ENCODE assay signal across 38 cellular contexts in the genomic region with DNA sequence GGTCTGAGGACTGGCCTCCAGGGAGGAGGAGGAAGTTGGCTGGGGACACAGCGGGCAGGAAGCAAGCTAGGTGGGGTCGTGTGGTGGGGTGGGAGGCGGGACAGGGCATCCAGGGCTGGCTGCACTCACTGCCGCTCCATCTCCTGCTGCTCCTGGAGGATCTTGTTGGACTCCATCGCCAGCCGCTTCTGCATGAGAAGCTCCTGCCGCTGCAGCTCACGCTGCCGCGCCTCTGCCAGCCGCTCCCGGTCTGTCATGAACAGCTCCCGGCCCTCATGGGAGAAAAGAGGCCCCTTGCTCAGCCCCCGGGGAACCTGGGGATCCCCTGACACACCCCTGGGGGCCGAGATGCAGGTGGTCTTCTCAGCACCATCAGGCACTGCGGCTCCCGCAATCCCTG. TPM values are rescaled to one million over a fixed set of nuclear protein-coding genes. Genes with fewer than 3 reads are reported as not detected.
"Had no signal": no experiment of that assay in that cellular context is flagged by ENCODE, and none has a peak within 500 bp of the region (broad histone marks: within the 10 kb centered on the region; RNA-seq: fewer than 3 reads in every experiment).

No MANE protein-coding gene starts in this region.

- H3K27ac ChIP-seq: ascending aorta, breast epithelium, cardiac muscle cell, colonic mucosa, epithelial cell of prostate, esophagus squamous epithelium, gastroesophageal sphincter had no signal

- H3K36me3 Mint-ChIP-seq: activated naive CD4-positive, alpha-beta T cell treated with anti-CD3 and anti-CD28 coated beads, Interleukin-2, amount 10 ng/mL, durations not matched to agents 7 days and 5 days; activated naive CD4-positive, alpha-beta T cell treated with anti-CD3 and anti-CD28 coated beads, Interleukin-2, amount 50 U/mL, for 72 hours; activated naive CD8-positive, alpha-beta T cell treated with anti-CD3 and anti-CD28 coated beads, Interleukin-2, amount 10 ng/mL, durations not matched to agents 7 days and 5 days; brain had no signal

- ATAC-seq: activated naive CD4-positive, alpha-beta T cell treated with anti-CD3 and anti-CD28 coated beads, Interleukin-2, amount 50 U/mL, for 72 hours; activated T-cell treated with anti-CD3 and anti-CD28 coated beads, Interleukin-2, amount 50 U/mL, for 72 hours; gastroesophageal sphincter; T-helper 17 cell; WTC11 had no signal

- H3K9me3 ChIP-seq: ascending aorta, breast epithelium, colonic mucosa, esophagus squamous epithelium, gastroesophageal sphincter had no signal

- H3K27me3 ChIP-seq: ascending aorta, breast epithelium, cardiac muscle cell, colonic mucosa had no signal

- H3K4me3 ChIP-seq: ascending aorta, breast epithelium, cardiac muscle cell, colonic mucosa, esophagus squamous epithelium, gastroesophageal sphincter had no signal

- H3K36me3 ChIP-seq: ascending aorta, breast epithelium, cardiac muscle cell, colonic mucosa, esophagus squamous epithelium, gastroesophageal sphincter had no signal

- H3K27ac Mint-ChIP-seq: activated CD4-positive, alpha-beta memory T cell treated with anti-CD3 and anti-CD28 coated beads, Interleukin-2, amount 10 ng/mL, durations not matched to agents 7 days and 5 days; activated CD4-positive, alpha-beta T cell treated with anti-CD3 and anti-CD28 coated beads, Interleukin-2, amount 10 ng/mL, durations not matched to agents 7 days and 5 days; activated naive CD4-positive, alpha-beta T cell treated with anti-CD3 and anti-CD28 coated beads, Interleukin-2, amount 10 ng/mL, durations not matched to agents 7 days and 5 days; activated naive CD4-positive, alpha-beta T cell treated with anti-CD3 and anti-CD28 coated beads, Interleukin-2, amount 50 U/mL, for 72 hours; activated naive CD8-positive, alpha-beta T cell treated with anti-CD3 and anti-CD28 coated beads, Interleukin-2, amount 10 ng/mL, durations not matched to agents 7 days and 5 days; activated T-cell treated with anti-CD3 and anti-CD28 coated beads, Interleukin-2, amount 50 U/mL, for 24 hours; activated T-cell treated with anti-CD3 and anti-CD28 coated beads, Interleukin-2, amount 50 U/mL, for 72 hours; brain; T-helper 17 cell; T-helper 2 cell treated with Interferon-gamma antibody and Interleukin-4, amounts not matched to agents 5 μg/mL and 100 μg/mL, for 36 hours; WTC11 had no signal

- H3K4me1 Mint-ChIP-seq: activated CD4-positive, alpha-beta memory T cell treated with anti-CD3 and anti-CD28 coated beads, Interleukin-2, amount 10 ng/mL, durations not matched to agents 7 days and 5 days; activated CD4-positive, alpha-beta T cell treated with anti-CD3 and anti-CD28 coated beads, Interleukin-2, amount 10 ng/mL, durations not matched to agents 7 days and 5 days; activated naive CD4-positive, alpha-beta T cell treated with anti-CD3 and anti-CD28 coated beads, Interleukin-2, amount 10 ng/mL, durations not matched to agents 7 days and 5 days; activated naive CD8-positive, alpha-beta T cell treated with anti-CD3 and anti-CD28 coated beads, Interleukin-2, amount 10 ng/mL, durations not matched to agents 7 days and 5 days; brain had no signal

- H3K9me3 Mint-ChIP-seq: activated CD4-positive, alpha-beta memory T cell treated with anti-CD3 and anti-CD28 coated beads, Interleukin-2, amount 10 ng/mL, durations not matched to agents 7 days and 5 days; activated CD4-positive, alpha-beta T cell treated with anti-CD3 and anti-CD28 coated beads, Interleukin-2, amount 10 ng/mL, durations not matched to agents 7 days and 5 days; activated naive CD4-positive, alpha-beta T cell treated with anti-CD3 and anti-CD28 coated beads, Interleukin-2, amount 10 ng/mL, durations not matched to agents 7 days and 5 days; activated naive CD4-positive, alpha-beta T cell treated with anti-CD3 and anti-CD28 coated beads, Interleukin-2, amount 50 U/mL, for 72 hours; activated naive CD8-positive, alpha-beta T cell treated with anti-CD3 and anti-CD28 coated beads, Interleukin-2, amount 10 ng/mL, durations not matched to agents 7 days and 5 days; activated T-cell treated with anti-CD3 and anti-CD28 coated beads, Interleukin-2, amount 50 U/mL, for 24 hours; activated T-cell treated with anti-CD3 and anti-CD28 coated beads, Interleukin-2, amount 50 U/mL, for 72 hours; brain; T-helper 2 cell treated with Interferon-gamma antibody and Interleukin-4, amounts not matched to agents 5 μg/mL and 100 μg/mL, for 36 hours; WTC11 had no signal

- DNase-seq: activated CD4-positive, alpha-beta memory T cell treated with anti-CD3 and anti-CD28 coated beads, Interleukin-2, amount 10 ng/mL, durations not matched to agents 7 days and 5 days; activated CD4-positive, alpha-beta T cell treated with anti-CD3 and anti-CD28 coated beads for 1 hour; activated CD4-positive, alpha-beta T cell treated with anti-CD3 and anti-CD28 coated beads for 4 hours; activated CD4-positive, alpha-beta T cell treated with anti-CD3 and anti-CD28 coated beads, Interleukin-2, amount 10 ng/mL, durations not matched to agents 7 days and 5 days; activated CD4-positive, alpha-beta T cell treated with anti-CD3 and anti-CD28 coated beads, Interleukin-2, amount 50 U/mL, for 4 hours; activated CD8-positive, alpha-beta memory T cell treated with anti-CD3 and anti-CD28 coated beads, Interleukin-2, amount 50 U/mL, for 48 hours; activated gamma-delta T cell; activated naive CD4-positive, alpha-beta T cell; activated naive CD4-positive, alpha-beta T cell treated with anti-CD3 and anti-CD28 coated beads, Interleukin-2, amount 10 ng/mL, durations not matched to agents 7 days and 5 days; activated naive CD8-positive, alpha-beta T cell treated with anti-CD3 and anti-CD28 coated beads, Interleukin-2, amount 10 ng/mL, durations not matched to agents 7 days and 5 days; activated T-cell treated with anti-CD3 and anti-CD28 coated beads for 4 hours; activated T-cell treated with anti-CD3 and anti-CD28 coated beads, Interleukin-2, amount 50 U/mL, for 24 hours; activated T-cell treated with anti-CD3 and anti-CD28 coated beads, Interleukin-2, amount 50 U/mL, for 72 hours; central memory CD4-positive, alpha-beta T cell; cerebellar nuclear complex; colonic mucosa; effector CD8-positive, alpha-beta T cell; esophagus squamous epithelium; foreskin melanocyte; head of caudate nucleus; T-helper 1 cell; T-helper 17 cell; T1000 had no signal

- H3K4me1 ChIP-seq: ascending aorta, breast epithelium, colonic mucosa, esophagus squamous epithelium, gastroesophageal sphincter had no signal

- FAIRE-seq: endometrium, endothelial cell of umbilical vein had no signal

- H3K4me3 Mint-ChIP-seq: activated CD4-positive, alpha-beta memory T cell treated with anti-CD3 and anti-CD28 coated beads, Interleukin-2, amount 10 ng/mL, durations not matched to agents 7 days and 5 days; activated CD4-positive, alpha-beta T cell treated with anti-CD3 and anti-CD28 coated beads, Interleukin-2, amount 10 ng/mL, durations not matched to agents 7 days and 5 days; activated naive CD4-positive, alpha-beta T cell treated with anti-CD3 and anti-CD28 coated beads, Interleukin-2, amount 10 ng/mL, durations not matched to agents 7 days and 5 days; activated naive CD8-positive, alpha-beta T cell treated with anti-CD3 and anti-CD28 coated beads, Interleukin-2, amount 10 ng/mL, durations not matched to agents 7 days and 5 days; activated T-cell treated with anti-CD3 and anti-CD28 coated beads, Interleukin-2, amount 50 U/mL, for 24 hours; activated T-cell treated with anti-CD3 and anti-CD28 coated beads, Interleukin-2, amount 50 U/mL, for 72 hours; brain; T-helper 17 cell; T-helper 2 cell treated with Interferon-gamma antibody and Interleukin-4, amounts not matched to agents 5 μg/mL and 100 μg/mL, for 36 hours; WTC11 had no signal

RNA-seq across cellular contexts. Expression of gene USH1C, which starts 21.6 kb away (rescaled TPM):
- total RNA-seq: activated CD4-positive, alpha-beta memory T cell treated with anti-CD3 and anti-CD28 coated beads, Interleukin-2, amount 10 ng/mL, durations not matched to agents 7 days and 5 days; activated CD4-positive, alpha-beta T cell treated with anti-CD3 and anti-CD28 coated beads, Interleukin-2, amount 10 ng/mL, durations not matched to agents 7 days and 5 days; activated naive CD4-positive, alpha-beta T cell treated with anti-CD3 and anti-CD28 coated beads, Interleukin-2, amount 50 U/mL, for 72 hours; activated naive CD8-positive, alpha-beta T cell treated with anti-CD3 and anti-CD28 coated beads, Interleukin-2, amount 10 ng/mL, durations not matched to agents 7 days and 5 days; activated T-cell treated with anti-CD3 and anti-CD28 coated beads, Interleukin-2, amount 50 U/mL, for 72 hours; ascending aorta; dermis microvascular lymphatic vessel endothelial cell; endothelial cell of umbilical vein; esophagus squamous epithelium; fibroblast of lung; fibroblast of villous mesenchyme; T-helper 17 cell had no signal
- polyA plus RNA-seq: cardiac muscle cell, endothelial cell of umbilical vein, fibroblast of lung had no signal

RNA-seq across cellular contexts. Expression of gene OTOG, which starts 24.4 kb away (rescaled TPM):
- total RNA-seq: activated CD4-positive, alpha-beta memory T cell treated with anti-CD3 and anti-CD28 coated beads, Interleukin-2, amount 10 ng/mL, durations not matched to agents 7 days and 5 days; activated CD4-positive, alpha-beta T cell treated with anti-CD3 and anti-CD28 coated beads, Interleukin-2, amount 10 ng/mL, durations not matched to agents 7 days and 5 days; activated naive CD4-positive, alpha-beta T cell treated with anti-CD3 and anti-CD28 coated beads, Interleukin-2, amount 50 U/mL, for 72 hours; activated naive CD8-positive, alpha-beta T cell treated with anti-CD3 and anti-CD28 coated beads, Interleukin-2, amount 10 ng/mL, durations not matched to agents 7 days and 5 days; activated T-cell treated with anti-CD3 and anti-CD28 coated beads, Interleukin-2, amount 50 U/mL, for 72 hours; ascending aorta; breast epithelium; colonic mucosa; dermis microvascular lymphatic vessel endothelial cell; endothelial cell of umbilical vein; esophagus squamous epithelium; fibroblast of lung; fibroblast of villous mesenchyme; gastroesophageal sphincter; T-helper 17 cell had no signal
- polyA plus RNA-seq: cardiac muscle cell, endothelial cell of umbilical vein, esophagus, fibroblast of lung had no signal

RNA-seq across cellular contexts. Expression of gene ABCC8, which starts 46.0 kb away (rescaled TPM):
- total RNA-seq: activated CD4-positive, alpha-beta memory T cell treated with anti-CD3 and anti-CD28 coated beads, Interleukin-2, amount 10 ng/mL, durations not matched to agents 7 days and 5 days; activated CD4-positive, alpha-beta T cell treated with anti-CD3 and anti-CD28 coated beads, Interleukin-2, amount 10 ng/mL, durations not matched to agents 7 days and 5 days; activated naive CD4-positive, alpha-beta T cell treated with anti-CD3 and anti-CD28 coated beads, Interleukin-2, amount 50 U/mL, for 72 hours; activated naive CD8-positive, alpha-beta T cell treated with anti-CD3 and anti-CD28 coated beads, Interleukin-2, amount 10 ng/mL, durations not matched to agents 7 days and 5 days; activated T-cell treated with anti-CD3 and anti-CD28 coated beads, Interleukin-2, amount 50 U/mL, for 72 hours; ascending aorta; dermis microvascular lymphatic vessel endothelial cell; endothelial cell of umbilical vein; fibroblast of lung; fibroblast of villous mesenchyme; T-helper 17 cell had no signal
- polyA plus RNA-seq: endothelial cell of umbilical vein, fibroblast of lung had no signal
